In genomic region chr2:217863874-217864273, GRCh38 we compare ENCODE assay signal across 17 cellular contexts.
"Had no signal": no experiment of that assay in that cellular context is flagged by ENCODE, and none has a peak within 500 bp of the region (broad histone marks: within the 10 kb centered on the region; RNA-seq: fewer than 3 reads in every experiment).

No MANE protein-coding gene starts in this region.

- H3K4me1 ChIP-seq: colonic mucosa had no signal

- H3K4me1 Mint-ChIP-seq: activated CD4-positive, alpha-beta T cell treated with anti-CD3 and anti-CD28 coated beads, Interleukin-2, amount 10 ng/mL, durations not matched to agents 24 days and 14 days; activated T-helper 17 cell treated with anti-CD3 and anti-CD28 coated beads, Interleukin-2, amount 50 U/mL, for 72 hours; stimulated activated naive CD8-positive, alpha-beta T cell treated with anti-CD3 and anti-CD28 coated beads, Interleukin-15, amount 100 ng/mL, for 72 hours had no signal

- H3K27me3 Mint-ChIP-seq: activated CD4-positive, alpha-beta T cell treated with anti-CD3 and anti-CD28 coated beads, Interleukin-2, amount 10 ng/mL, durations not matched to agents 24 days and 14 days; stimulated activated naive CD8-positive, alpha-beta T cell treated with anti-CD3 and anti-CD28 coated beads, Interleukin-15, amount 100 ng/mL, for 72 hours had no signal

- H3K27ac ChIP-seq: colonic mucosa, epithelial cell of prostate, neural progenitor cell, RWPE1, WERI-Rb-1 had no signal

- H3K36me3 Mint-ChIP-seq: neural progenitor cell had no signal

- DNase-seq: activated CD4-positive, alpha-beta T cell treated with anti-CD3 and anti-CD28 coated beads, Interleukin-2, amount 10 ng/mL, durations not matched to agents 24 days and 14 days; activated naive CD4-positive, alpha-beta T cell treated with anti-CD3 and anti-CD28 coated beads for 36 hours; caudate nucleus; colonic mucosa; effector CD8-positive, alpha-beta T cell; glutamatergic neuron; stimulated activated CD4-positive, alpha-beta T cell treated with anti-CD3 and anti-CD28 coated beads, Interleukin-12 subunit alpha, Interleukin-12 subunit beta, amount 100 ng/mL, for 4 hours; stimulated activated CD4-positive, alpha-beta T cell treated with anti-CD3 and anti-CD28 coated beads, Interleukin-4, amount 100 ng/mL, for 1 hour; stimulated activated CD8-positive, alpha-beta memory T cell treated with anti-CD3 and anti-CD28 coated beads, Interleukin-4, amount 100 ng/mL, for 48 hours; stimulated activated naive CD8-positive, alpha-beta T cell treated with anti-CD3 and anti-CD28 coated beads, Interleukin-15, amount 100 ng/mL, for 72 hours; WERI-Rb-1 had no signal

- H3K36me3 ChIP-seq: colonic mucosa, neural progenitor cell, WERI-Rb-1 had no signal

- H3K4me3 ChIP-seq: colonic mucosa, neural progenitor cell, tibial nerve had no signal

- H3K27me3 ChIP-seq: colonic mucosa, tibial nerve had no signal

- H3K9me3 ChIP-seq: colonic mucosa, tibial nerve had no signal

- H3K27ac Mint-ChIP-seq: activated CD4-positive, alpha-beta T cell treated with anti-CD3 and anti-CD28 coated beads, Interleukin-2, amount 10 ng/mL, durations not matched to agents 24 days and 14 days; activated naive CD4-positive, alpha-beta T cell treated with anti-CD3 and anti-CD28 coated beads for 36 hours; activated T-helper 17 cell treated with anti-CD3 and anti-CD28 coated beads, Interleukin-2, amount 50 U/mL, for 72 hours; mesothelial cell of epicardium; neural progenitor cell had no signal

- H3K4me2 ChIP-seq: neural progenitor cell had no signal

- H3K4me3 Mint-ChIP-seq: activated CD4-positive, alpha-beta T cell treated with anti-CD3 and anti-CD28 coated beads, Interleukin-2, amount 10 ng/mL, durations not matched to agents 24 days and 14 days; activated naive CD4-positive, alpha-beta T cell treated with anti-CD3 and anti-CD28 coated beads for 36 hours; activated T-helper 17 cell treated with anti-CD3 and anti-CD28 coated beads, Interleukin-2, amount 50 U/mL, for 72 hours; mesothelial cell of epicardium; neural progenitor cell; stimulated activated naive CD8-positive, alpha-beta T cell treated with anti-CD3 and anti-CD28 coated beads, Interleukin-15, amount 100 ng/mL, for 72 hours had no signal

- H2AFZ ChIP-seq: neural progenitor cell had no signal

- ATAC-seq: activated T-helper 17 cell treated with anti-CD3 and anti-CD28 coated beads, Interleukin-2, amount 50 U/mL, for 72 hours; stimulated activated naive CD8-positive, alpha-beta T cell treated with anti-CD3 and anti-CD28 coated beads, Interleukin-15, amount 100 ng/mL, for 72 hours had no signal

- H3K9ac ChIP-seq: neural progenitor cell had no signal

- H3K9me3 Mint-ChIP-seq: activated CD4-positive, alpha-beta T cell treated with anti-CD3 and anti-CD28 coated beads, Interleukin-2, amount 10 ng/mL, durations not matched to agents 24 days and 14 days; activated naive CD4-positive, alpha-beta T cell treated with anti-CD3 and anti-CD28 coated beads for 36 hours; activated T-helper 17 cell treated with anti-CD3 and anti-CD28 coated beads, Interleukin-2, amount 50 U/mL, for 72 hours; mesothelial cell of epicardium; neural progenitor cell; stimulated activated naive CD8-positive, alpha-beta T cell treated with anti-CD3 and anti-CD28 coated beads, Interleukin-15, amount 100 ng/mL, for 72 hours had no signal
